ENCODE assay signal across 9 cellular contexts in the genomic region with DNA sequence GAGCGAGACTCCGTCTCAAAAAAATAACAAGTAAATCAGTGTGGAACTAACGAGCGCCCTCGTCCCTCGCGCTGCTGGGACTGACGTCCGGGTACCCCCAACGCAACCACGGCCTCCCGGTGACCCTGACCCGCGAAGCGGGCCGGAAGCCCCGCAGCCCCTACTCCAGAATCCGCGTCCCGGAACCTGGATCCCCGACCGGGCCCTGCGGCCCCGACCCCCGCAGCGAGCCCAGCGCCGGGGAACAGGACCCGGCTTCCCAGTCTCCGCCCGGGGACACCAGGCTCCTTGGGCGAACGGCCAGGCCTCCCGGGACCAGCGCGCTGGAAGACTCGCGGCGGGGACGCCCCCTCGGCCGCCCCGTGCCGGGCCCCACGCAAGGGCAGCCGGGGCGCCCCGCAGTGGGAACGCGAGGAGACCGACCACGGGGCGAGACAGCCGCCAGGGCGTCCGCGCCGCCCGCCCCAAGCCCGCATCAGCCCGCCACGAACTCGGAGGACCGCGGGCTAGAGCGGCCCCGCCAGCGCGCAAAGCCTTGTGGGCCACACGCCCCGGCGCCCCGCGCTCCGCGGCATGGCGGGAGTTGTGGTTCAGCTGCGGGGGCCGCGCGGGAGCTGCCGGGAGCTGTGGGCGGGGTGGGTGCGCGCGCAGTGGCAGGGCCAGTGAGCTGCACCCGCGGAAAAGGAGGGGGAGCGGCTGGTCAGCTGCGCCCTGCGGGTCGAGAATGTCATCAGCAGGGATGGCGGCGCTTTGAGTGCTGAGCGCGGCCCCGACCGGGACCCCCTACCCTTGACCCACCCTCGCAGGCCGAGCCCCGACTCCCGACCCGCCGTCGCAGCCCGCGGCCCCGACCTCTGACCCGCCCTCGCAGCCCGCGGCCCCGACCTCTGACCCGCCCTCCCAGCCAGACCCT. TPM values are rescaled to one million over a fixed set of nuclear protein-coding genes. Genes with fewer than 3 reads are reported as not detected.
DNase-seq lines count a peak whose midpoint lies in the region; ATAC-seq and TF ChIP-seq lines count a peak whose summit lies in the region.
"Had no signal": no experiment of that assay in that cellular context is flagged by ENCODE, and none has a peak within 500 bp of the region (broad histone marks: within the 10 kb centered on the region; RNA-seq: fewer than 3 reads in every experiment).

No MANE protein-coding gene starts in this region.

- intact Hi-C loops in activated CD8-positive, alpha-beta T cell treated with anti-CD3 and anti-CD28 coated beads for 36 hours (cut with micrococcal nuclease), result no loop called here

- POLR2A ChIA-PET in activated CD8-positive, alpha-beta T cell treated with anti-CD3 and anti-CD28 coated beads for 36 hours (lab: Charles Lee), result no interaction called here

- H3K4me3 Mint-ChIP-seq in activated CD8-positive, alpha-beta T cell treated with anti-CD3 and anti-CD28 coated beads for 36 hours, result peak overlapping the region; percentile 81

- no peaks in the 10 kb centered on the region for H4K20me1 ChIP-seq in BLaER1 treated with 17β-estradiol and CSF1 and Interleukin-3, amounts not matched to agents 10 nM and 100 nM

- TF ChIP-seq CTCF in HL-60 (IDR thresholded peaks at IDR 0.05; ENCODE audit: insufficient read depth, low read length), result no peak
- TF ChIP-seq CTCF in activated CD8-positive, alpha-beta T cell treated with anti-CD3 and anti-CD28 coated beads for 36 hours (IDR thresholded peaks at IDR 0.05), result no peak

- WGBS in ectodermal cell, 2 experiments, result 0% methylated on average over 114 of the region's 114 CpGs

- peak overlapping the region; percentile 76 to 100 (median 92) for H3K4me3 ChIP-seq in BLaER1 treated with 17β-estradiol and CSF1 and Interleukin-3, amounts not matched to agents 10 nM and 100 nM
- H3K4me3 ChIP-seq in HL-60 (replicated peaks; ENCODE audit: insufficient read depth, low read length) (peak overlapping the region; percentile 74), ectodermal cell (ENCODE audit: insufficient read depth, low read depth, low read length) (peak overlapping the region; percentile 82)

- no peaks in the 10 kb centered on the region for H3K36me3 Mint-ChIP-seq in activated CD8-positive, alpha-beta T cell treated with anti-CD3 and anti-CD28 coated beads for 36 hours (ENCODE audit: low read depth)

- H3K27me3 ChIP-seq in BLaER1 treated with 17β-estradiol and CSF1 and Interleukin-3, amounts not matched to agents 10 nM and 100 nM, result no peaks in the 10 kb centered on the region
- H3K27me3 ChIP-seq in HL-60 (ENCODE audit: insufficient read depth, poor library complexity, severe bottlenecking) (no peaks in the 10 kb centered on the region), ectodermal cell (ENCODE audit: control insufficient read depth, insufficient read depth, low read length, poor library complexity, severe bottlenecking) (peaks cover 12% of the 10 kb centered on the region)

- no peaks in the 10 kb centered on the region for H3K36me3 ChIP-seq in BLaER1 treated with 17β-estradiol and CSF1 and Interleukin-3, amounts not matched to agents 10 nM and 100 nM
- no peaks in the 10 kb centered on the region for H3K36me3 ChIP-seq in ectodermal cell (ENCODE audit: control insufficient read depth, insufficient read depth, low read length)

- peaks cover 13% of the 10 kb centered on the region for H3K27me3 Mint-ChIP-seq in activated CD8-positive, alpha-beta T cell treated with anti-CD3 and anti-CD28 coated beads for 36 hours

- peak overlapping the region; percentile 94 for H3K27ac Mint-ChIP-seq in activated CD8-positive, alpha-beta T cell treated with anti-CD3 and anti-CD28 coated beads for 36 hours

- peak; percentile 91 to 94 for DNase-seq in HL-60 (ENCODE audit: low read depth in 1 of 2, low spot score in 1 of 2)
- DNase-seq in NCI-H82 treated with DMSO at 0.1 percent for 48 hours (lab: John Stamatoyannopoulos, UW; ENCODE audit: unreplicated experiment), result peak; percentile 33
- DNase-seq in activated CD8-positive, alpha-beta T cell treated with anti-CD3 and anti-CD28 coated beads for 36 hours, result peak; percentile 92
- peak; percentile 93 for DNase-seq in medulla oblongata (ENCODE audit: extremely low spot score)
- peak; percentile 87 to 94 (median 91) for DNase-seq in stimulated activated CD4-positive, alpha-beta T cell treated with anti-CD3 and anti-CD28 coated beads, TNF-alpha, amount 100 ng/mL, for 4 hours (ENCODE audit: low read depth in 3 of 3)

- peak overlapping the region; percentile 87 to 99 (median 96) for H3K4me2 ChIP-seq in BLaER1 treated with 17β-estradiol and CSF1 and Interleukin-3, amounts not matched to agents 10 nM and 100 nM

- peaks cover 0 to 12% (median 8%) of the 10 kb centered on the region in 11 experiments; a peak in 13 of 22 replicates for H3K9me3 ChIP-seq in BLaER1 treated with 17β-estradiol and CSF1 and Interleukin-3, amounts not matched to agents 10 nM and 100 nM (replicated peaks in 1 of 11)
- no peaks in the 10 kb centered on the region for H3K9me3 ChIP-seq in ectodermal cell (ENCODE audit: control insufficient read depth, low read length)

- peak overlapping the region; percentile 96 to 100 (median 98) for H3K27ac ChIP-seq in BLaER1 treated with 17β-estradiol and CSF1 and Interleukin-3, amounts not matched to agents 10 nM and 100 nM
- H3K27ac ChIP-seq in HL-60 (replicated peaks) (peak overlapping the region; percentile 99), ectodermal cell (ENCODE audit: insufficient read depth, low read depth, low read length, poor library complexity, severe bottlenecking) (peak overlapping the region; percentile 90)

- H3K4me1 ChIP-seq in BLaER1 treated with 17β-estradiol and CSF1 and Interleukin-3, amounts not matched to agents 10 nM and 100 nM, result peaks cover 14 to 25% (median 20%) of the 10 kb centered on the region in 10 experiments
- peaks cover 7% of the 10 kb centered on the region for H3K4me1 ChIP-seq in ectodermal cell (ENCODE audit: control insufficient read depth, insufficient read depth, low read length)

- peak overlapping the region; percentile 96 to 100 (median 99) for H3K9ac ChIP-seq in BLaER1 treated with 17β-estradiol and CSF1 and Interleukin-3, amounts not matched to agents 10 nM and 100 nM

- CTCF ChIA-PET in activated CD8-positive, alpha-beta T cell treated with anti-CD3 and anti-CD28 coated beads for 36 hours (lab: Charles Lee), result interaction anchor here (0.9 to 1.0 kb wide), 2 partner anchors 18 to 22 kb away, joined by 8 to 9 read pairs; no protein-coding TSS in a partner anchor

- peak; percentile 88 for ATAC-seq in GM19397 (IDR thresholded peaks at IDR 0.05; ENCODE audit: unreplicated experiment)
- peak; percentile 83 for ATAC-seq in activated CD8-positive, alpha-beta T cell treated with anti-CD3 and anti-CD28 coated beads for 36 hours

- peaks cover 2% of the 10 kb centered on the region for H3K9me3 Mint-ChIP-seq in activated CD8-positive, alpha-beta T cell treated with anti-CD3 and anti-CD28 coated beads for 36 hours

- peaks cover 3% of the 10 kb centered on the region for H3K4me1 Mint-ChIP-seq in activated CD8-positive, alpha-beta T cell treated with anti-CD3 and anti-CD28 coated beads for 36 hours (ENCODE audit: low read depth)

RNA-seq across cellular contexts. Expression of a gene that starts 7.5 kb away (rescaled TPM):
- under 1 TPM; 0.20 to 0.22 TPM for total RNA-seq in activated CD8-positive, alpha-beta T cell treated with anti-CD3 and anti-CD28 coated beads for 36 hours
- polyA plus RNA-seq in ectodermal cell (2013, experiment 1 of 4), result 1.4 TPM
- 0.69 TPM for polyA plus RNA-seq in ectodermal cell (2013, experiment 2 of 4)
- polyA plus RNA-seq in ectodermal cell (2013, experiment 3 of 4), result 0.53 TPM
- polyA plus RNA-seq in ectodermal cell (2013, experiment 4 of 4), result 0.61 TPM

RNA-seq across cellular contexts. Expression of a gene that starts 18.5 kb away (rescaled TPM):
- 1 to 10 TPM; 8.9 to 9.3 TPM for total RNA-seq in activated CD8-positive, alpha-beta T cell treated with anti-CD3 and anti-CD28 coated beads for 36 hours
- polyA plus RNA-seq in ectodermal cell (2013, experiment 1 of 4), result 7.2 TPM
- 4.7 TPM for polyA plus RNA-seq in ectodermal cell (2013, experiment 2 of 4)
- polyA plus RNA-seq in ectodermal cell (2013, experiment 3 of 4), result 11.5 TPM
- 9.6 TPM for polyA plus RNA-seq in ectodermal cell (2013, experiment 4 of 4)

RNA-seq across cellular contexts. Expression of a gene that starts 27.9 kb away (rescaled TPM):
- under 1 TPM; 0.25 to 0.45 TPM for total RNA-seq in activated CD8-positive, alpha-beta T cell treated with anti-CD3 and anti-CD28 coated beads for 36 hours
- 27.2 TPM for polyA plus RNA-seq in ectodermal cell (2013, experiment 1 of 4)
- 34.0 TPM for polyA plus RNA-seq in ectodermal cell (2013, experiment 2 of 4)
- polyA plus RNA-seq in ectodermal cell (2013, experiment 3 of 4), result 25.5 TPM
- polyA plus RNA-seq in ectodermal cell (2013, experiment 4 of 4), result 36.2 TPM
- total RNA-seq: activated CD8-positive, alpha-beta memory T cell treated with anti-CD3 and anti-CD28 coated beads for 36 hours had no signal

RNA-seq across cellular contexts. Expression of a gene that starts 42.8 kb away (rescaled TPM):
- 10 to 100 TPM; 38.1 to 43.7 TPM for total RNA-seq in activated CD8-positive, alpha-beta T cell treated with anti-CD3 and anti-CD28 coated beads for 36 hours
- polyA plus RNA-seq in ectodermal cell (2013, experiment 1 of 4), result 121 TPM
- 110 TPM for polyA plus RNA-seq in ectodermal cell (2013, experiment 2 of 4)
- polyA plus RNA-seq in ectodermal cell (2013, experiment 3 of 4), result 105 TPM
- 117 TPM for polyA plus RNA-seq in ectodermal cell (2013, experiment 4 of 4)

RNA-seq across cellular contexts. Expression of a gene that starts 55.1 kb away (rescaled TPM):
- 10 to 100 TPM; 52.7 to 58.5 TPM for total RNA-seq in activated CD8-positive, alpha-beta T cell treated with anti-CD3 and anti-CD28 coated beads for 36 hours
- not detected for polyA plus RNA-seq in ectodermal cell (2013, experiment 1 of 4)
- polyA plus RNA-seq in ectodermal cell (2013, experiment 2 of 4), result not detected
- not detected for polyA plus RNA-seq in ectodermal cell (2013, experiment 3 of 4)
- polyA plus RNA-seq in ectodermal cell (2013, experiment 4 of 4), result not detected

Comparison
In these comparisons a context has a peak if more than half of its experiments do, and no peak if none do; other contexts are left out.
1. Peak in every context shown above with its lines: DNase-seq, ATAC-seq, H3K4me3 ChIP-seq and H3K27ac ChIP-seq.
2. DNase-seq: peak in every context shown above with its lines; median percentile 93 in medulla oblongata; 92 in HL-60; 92 in activated CD8-positive, alpha-beta T cell treated with anti-CD3 and anti-CD28 coated beads for 36 hours; 91 in stimulated activated CD4-positive, alpha-beta T cell treated with anti-CD3 and anti-CD28 coated beads, TNF-alpha, amount 100 ng/mL, for 4 hours; 33 in NCI-H82 treated with DMSO at 0.1 percent for 48 hours.